ENCODE assay signal across 11 cellular contexts in genomic region chr16:28608867-28609596, GRCh38. TPM values are rescaled to one million over a fixed set of nuclear protein-coding genes. Genes with fewer than 3 reads are reported as not detected.
DNase-seq lines count a peak whose midpoint lies in the region; ATAC-seq and TF ChIP-seq lines count a peak whose summit lies in the region.
"Not testable (repeated sequence)": the region's sequence is repeated elsewhere in the genome, so short reads cannot be mapped to it uniquely, and the experiment has no call there.
"Had no signal": no experiment of that assay in that cellular context is flagged by ENCODE, and none has a peak within 500 bp of the region (broad histone marks: within the 10 kb centered on the region; RNA-seq: fewer than 3 reads in every experiment).

No MANE protein-coding gene starts in this region.

- H3K9ac ChIP-seq in BLaER1; endodermal cell (ENCODE audit: extremely low read depth, low read length, poor library complexity, severe bottlenecking): not testable (repeated sequence)

- H3K9me3 ChIP-seq in BLaER1; endodermal cell (ENCODE audit: control insufficient read depth, low read length); hepatocyte (ENCODE audit: low read depth); mononuclear cell (ENCODE audit: low read depth, low read length); psoas muscle; thyroid gland: not testable (repeated sequence)

- H3K4me3 ChIP-seq in BLaER1; endodermal cell (ENCODE audit: low read length); hepatocyte: not testable (repeated sequence)
- H3K4me3 ChIP-seq in mononuclear cell (ENCODE audit: low read length) = peak overlapping the region; percentile 34
- H3K4me3 ChIP-seq in psoas muscle = peak overlapping the region; percentile 52
- peak overlapping the region in 1 of 3 donors; percentile 4 for H3K4me3 ChIP-seq in thyroid gland (replicated peaks in 1 of 3)

- H3K4me2 ChIP-seq in BLaER1 (peak overlapping the region; percentile 80), hepatocyte (peak overlapping the region; percentile 57)

- not testable (repeated sequence) for TF ChIP-seq CTCF in RWPE1 (conservative IDR thresholded peaks at IDR 0.05; ENCODE audit: low read depth); endodermal cell (conservative IDR thresholded peaks at IDR 0.05); hepatocyte (IDR thresholded peaks at IDR 0.05; ENCODE audit: poor library complexity); psoas muscle (IDR thresholded peaks at IDR 0.05); thyroid gland (IDR thresholded peaks at IDR 0.05)

- H3K36me3 Mint-ChIP-seq in activated naive CD8-positive, alpha-beta T cell treated with anti-CD3 and anti-CD28 coated beads, Interleukin-2, amount 10 ng/mL, durations not matched to agents 7 days and 5 days; endodermal cell (ENCODE audit: low read depth): not testable (repeated sequence)

- 93 to 100% methylated on average over 3 to 10 of the region's 11 CpGs for WGBS in endodermal cell (ENCODE audit: insufficient coverage in 1 of 2, insufficient read length in 1 of 2), 2 experiments
- 95% methylated on average over 11 of the region's 11 CpGs for WGBS in hepatocyte (ENCODE audit: low lambda C conversion rate, missing lambda C conversion rate)
- WGBS in psoas muscle, 3 donors = 76 to 78% (median 76%) methylated on average over 10 to 11 of the region's 11 CpGs
- WGBS in thyroid gland, 2 donors = 64 to 90% methylated on average over 5 to 8 of the region's 11 CpGs

- CTCF ChIA-PET in RWPE1 (lab: Yijun Ruan, JAX) = not testable (repeated sequence)

- H3K79me2 ChIP-seq in hepatocyte = not testable (repeated sequence)

- H3K36me3 ChIP-seq in BLaER1 = peaks cover 23% of the 10 kb centered on the region; the same call in 1 of the 2 replicates
- not testable (repeated sequence) for H3K36me3 ChIP-seq in endodermal cell (ENCODE audit: control insufficient read depth, insufficient read depth, low read length); hepatocyte (replicated peaks; ENCODE audit: insufficient read depth, low read depth); psoas muscle (ENCODE audit: insufficient read depth in 1 of 2, low read depth in 1 of 2); thyroid gland

- not testable (repeated sequence) for ATAC-seq in activated naive CD8-positive, alpha-beta T cell treated with anti-CD3 and anti-CD28 coated beads, Interleukin-2, amount 10 ng/mL, durations not matched to agents 7 days and 5 days (ENCODE audit: low read depth)
- ATAC-seq in psoas muscle = peak in 2 of 4 donors; percentile 3 to 39

- H3K27ac ChIP-seq in BLaER1 = peak overlapping the region; percentile 63; the same call in 1 of the 2 replicates
- H3K27ac ChIP-seq in RWPE1 = peak overlapping the region; percentile 31
- H3K27ac ChIP-seq in endodermal cell (ENCODE audit: low read depth, low read length); psoas muscle: not testable (repeated sequence)
- H3K27ac ChIP-seq in hepatocyte = peak overlapping the region; percentile 26
- H3K27ac ChIP-seq in thyroid gland = peak overlapping the region; percentile 76 to 88 (median 80)

- H3K27me3 Mint-ChIP-seq in activated naive CD8-positive, alpha-beta T cell treated with anti-CD3 and anti-CD28 coated beads, Interleukin-2, amount 10 ng/mL, durations not matched to agents 7 days and 5 days; endodermal cell (ENCODE audit: insufficient read depth): not testable (repeated sequence)

- not testable (repeated sequence) for H3K9me2 ChIP-seq in hepatocyte (replicated peaks; ENCODE audit: insufficient read depth)

- H3K27ac Mint-ChIP-seq in activated naive CD8-positive, alpha-beta T cell treated with anti-CD3 and anti-CD28 coated beads, Interleukin-2, amount 10 ng/mL, durations not matched to agents 7 days and 5 days = peak overlapping the region; percentile 64
- H3K27ac Mint-ChIP-seq in endodermal cell = not testable (repeated sequence)

- peaks cover 15% of the 10 kb centered on the region; the same call in 1 of the 2 replicates for H4K20me1 ChIP-seq in BLaER1
- H4K20me1 ChIP-seq in hepatocyte (ENCODE audit: insufficient read depth, poor library complexity, severe bottlenecking) = not testable (repeated sequence)

- not testable (repeated sequence) for DNase-seq in RWPE1 (ENCODE audit: low spot score); activated naive CD8-positive, alpha-beta T cell treated with anti-CD3 and anti-CD28 coated beads, Interleukin-2, amount 10 ng/mL, durations not matched to agents 7 days and 5 days; hepatocyte (ENCODE audit: low spot score)
- DNase-seq in endodermal cell = peak; percentile 31
- peak; percentile 37 to 74 for DNase-seq in psoas muscle
- peak; percentile 52 to 54 for DNase-seq in thyroid gland

- TF ChIP-seq POLR2A in thyroid gland (IDR thresholded peaks at IDR 0.05) = not testable (repeated sequence)

- H3K4me1 Mint-ChIP-seq in activated naive CD8-positive, alpha-beta T cell treated with anti-CD3 and anti-CD28 coated beads, Interleukin-2, amount 10 ng/mL, durations not matched to agents 7 days and 5 days = peaks cover 14% of the 10 kb centered on the region
- H3K4me1 Mint-ChIP-seq in endodermal cell = not testable (repeated sequence)

- H3K4me1 ChIP-seq in BLaER1 = peaks cover 28% of the 10 kb centered on the region
- not testable (repeated sequence) for H3K4me1 ChIP-seq in endodermal cell (ENCODE audit: control insufficient read depth, insufficient read depth, low read length); psoas muscle
- peaks cover 11% of the 10 kb centered on the region for H3K4me1 ChIP-seq in hepatocyte (ENCODE audit: insufficient read depth)
- H3K4me1 ChIP-seq in mononuclear cell (ENCODE audit: insufficient read depth, low read length) = peaks cover 34% of the 10 kb centered on the region
- H3K4me1 ChIP-seq in thyroid gland = peaks cover 18 to 30% of the 10 kb centered on the region in 2 donors

- not testable (repeated sequence) for H3K27me3 ChIP-seq in BLaER1; endodermal cell (ENCODE audit: control insufficient read depth, insufficient read depth, low read length, poor library complexity, severe bottlenecking); hepatocyte; mononuclear cell (ENCODE audit: insufficient read depth, low read length); psoas muscle (ENCODE audit: insufficient read depth in 3 of 3, low read length in 2 of 3); thyroid gland

- intact Hi-C loops in psoas muscle (cut with DNase I) = loop anchor here in 1 of 2 donors (5.0 kb wide), 1 partner anchor 37 kb away; no protein-coding TSS in a partner anchor
- intact Hi-C loops in thyroid gland (cut with DNase I) = not testable (repeated sequence)

- POLR2A ChIA-PET in RWPE1 (lab: Yijun Ruan, JAX; ENCODE audit: low non-redundant PET); activated naive CD8-positive, alpha-beta T cell treated with anti-CD3 and anti-CD28 coated beads, Interleukin-2, amount 10 ng/mL, durations not matched to agents 7 days and 5 days (lab: Charles Lee): not testable (repeated sequence)

- not testable (repeated sequence) for H3K4me3 Mint-ChIP-seq in activated naive CD8-positive, alpha-beta T cell treated with anti-CD3 and anti-CD28 coated beads, Interleukin-2, amount 10 ng/mL, durations not matched to agents 7 days and 5 days
- peak overlapping the region; percentile 19 for H3K4me3 Mint-ChIP-seq in endodermal cell

- H2AFZ ChIP-seq in hepatocyte = not testable (repeated sequence)

- not testable (repeated sequence) for H3K9me3 Mint-ChIP-seq in activated naive CD8-positive, alpha-beta T cell treated with anti-CD3 and anti-CD28 coated beads, Interleukin-2, amount 10 ng/mL, durations not matched to agents 7 days and 5 days; endodermal cell

RNA-seq across cellular contexts. Expression of gene SULT1A1, which starts 0.8 kb away (rescaled TPM):
- total RNA-seq in activated naive CD8-positive, alpha-beta T cell treated with anti-CD3 and anti-CD28 coated beads, Interleukin-2, amount 10 ng/mL, durations not matched to agents 7 days and 5 days = 10 to 100 TPM; 16.3 to 17.5 TPM
- total RNA-seq in endodermal cell = 1 to 10 TPM; 4.3 to 7.2 TPM
- 4.4 TPM for polyA plus RNA-seq in endodermal cell (2013, experiment 1 of 2)
- 7.2 TPM for polyA plus RNA-seq in endodermal cell (2013, experiment 2 of 2)
- total RNA-seq in hepatocyte = 15.0 and 15.5 TPM in 2 replicates
- polyA plus RNA-seq in hepatocyte = 18.8 and 19.5 TPM in 2 replicates
- 53.4 TPM for total RNA-seq in mononuclear cell
- total RNA-seq in psoas muscle = 10 to 100 TPM in 3 of 4 donors, 1 to 10 TPM in 1; 8.1 to 22.8 (median 13.4) TPM
- 1 to 10 TPM; 2.8 to 6.3 (median 3.5) TPM for polyA plus RNA-seq in psoas muscle
- total RNA-seq in thyroid gland = 100 to 1,000 TPM in 2 of 4 donors, 10 to 100 TPM in 2; 84.9 to 162 (median 118) TPM

RNA-seq across cellular contexts. Expression of gene SULT1A2, which starts 12.2 kb away (rescaled TPM):
- 1 to 10 TPM in 1 of 2 experiments, under 1 TPM in 1; 0.91 to 1.0 TPM for total RNA-seq in activated naive CD8-positive, alpha-beta T cell treated with anti-CD3 and anti-CD28 coated beads, Interleukin-2, amount 10 ng/mL, durations not matched to agents 7 days and 5 days
- total RNA-seq in endodermal cell (1 to 10 TPM in 1 of 2 donors, under 1 TPM in 1; 0.29 to 1.9 TPM), hepatocyte (0.60 and 1.8 TPM in 2 replicates), mononuclear cell (1.6 TPM), psoas muscle (1 to 10 TPM in 1 of 4 donors, under 1 TPM in 2, not detected in 1; 0.34 to 1.5 (median 0.52) TPM), thyroid gland (10 to 100 TPM in 3 of 4 donors, 1 to 10 TPM in 1; 3.6 to 35.9 (median 20.9) TPM)
- 1.2 TPM for polyA plus RNA-seq in endodermal cell (2013, experiment 1 of 2)
- 0.54 TPM for polyA plus RNA-seq in endodermal cell (2013, experiment 2 of 2)
- polyA plus RNA-seq in hepatocyte (3.6 and 4.5 TPM in 2 replicates), psoas muscle (under 1 TPM in 2 of 3 donors, not detected in 1; 0.09 to 0.34 TPM)

RNA-seq across cellular contexts. Expression of gene NPIPB8, which starts 28.8 kb away (rescaled TPM):
- total RNA-seq in activated naive CD8-positive, alpha-beta T cell treated with anti-CD3 and anti-CD28 coated beads, Interleukin-2, amount 10 ng/mL, durations not matched to agents 7 days and 5 days = 1 to 10 TPM; 1.1 to 2.4 TPM
- total RNA-seq in endodermal cell = under 1 TPM in 1 of 2 donors, not detected in 1; 0.35 TPM
- not detected for polyA plus RNA-seq in endodermal cell (2013, experiment 1 of 2)
- not detected for polyA plus RNA-seq in endodermal cell (2013, experiment 2 of 2)
- not detected in 2 replicates for total RNA-seq in hepatocyte
- 0.47 TPM in 1 of 2 replicates, not detected in the other for polyA plus RNA-seq in hepatocyte
- total RNA-seq in mononuclear cell = 0.10 TPM
- total RNA-seq in psoas muscle = under 1 TPM in 1 of 4 donors, not detected in 3; 0.78 TPM
- not detected for polyA plus RNA-seq in psoas muscle
- under 1 TPM in 2 of 4 donors, not detected in 2; 0.27 to 0.63 TPM for total RNA-seq in thyroid gland
- total RNA-seq: activated CD8-positive, alpha-beta T cell treated with anti-CD3 and anti-CD28 coated beads for 36 hours; CD4-positive, alpha-beta memory T cell; MCF 10A had no signal
- polyA plus RNA-seq: CD4-positive, alpha-beta memory T cell had no signal

RNA-seq across cellular contexts. Expression of gene SGF29, which starts 55.3 kb away (rescaled TPM):
- 10 to 100 TPM; 47.0 to 49.8 TPM for total RNA-seq in activated naive CD8-positive, alpha-beta T cell treated with anti-CD3 and anti-CD28 coated beads, Interleukin-2, amount 10 ng/mL, durations not matched to agents 7 days and 5 days
- total RNA-seq in endodermal cell = 10 to 100 TPM; 16.5 to 18.9 TPM
- polyA plus RNA-seq in endodermal cell (2013, experiment 1 of 2) = 20.2 TPM
- 17.8 TPM for polyA plus RNA-seq in endodermal cell (2013, experiment 2 of 2)
- total RNA-seq in hepatocyte = 12.7 and 12.8 TPM in 2 replicates
- 14.1 and 17.1 TPM in 2 replicates for polyA plus RNA-seq in hepatocyte
- total RNA-seq in mononuclear cell = 18.4 TPM
- total RNA-seq in psoas muscle = 10 to 100 TPM; 20.5 to 48.3 (median 25.9) TPM
- polyA plus RNA-seq in psoas muscle = 10 to 100 TPM; 22.3 to 47.4 (median 29.4) TPM
- total RNA-seq in thyroid gland = 10 to 100 TPM; 31.8 to 41.9 (median 36.9) TPM
